15 cellular contexts compared by ENCODE assay signal in the genomic region with DNA sequence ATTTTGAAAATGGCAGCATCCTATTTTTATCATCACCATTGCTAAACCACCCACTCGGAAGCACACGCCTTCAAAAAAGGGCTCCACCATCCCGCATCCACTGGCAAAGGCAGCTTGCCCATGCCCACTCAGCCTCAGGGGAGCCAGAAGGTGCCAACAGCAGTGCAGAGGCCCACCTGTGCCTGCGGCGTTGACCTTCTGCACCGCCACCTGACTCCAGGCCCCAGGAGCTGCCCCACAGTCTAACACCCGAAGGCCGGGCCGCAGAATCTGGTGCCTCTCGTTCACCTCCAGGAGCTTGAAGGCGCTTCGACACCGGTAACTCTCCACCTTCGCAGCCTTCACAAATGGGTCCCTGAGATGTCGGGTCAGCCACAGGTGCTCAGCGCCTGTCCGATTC. TPM values are rescaled to one million over a fixed set of nuclear protein-coding genes. Genes with fewer than 3 reads are reported as not detected.
A peak's percentile ranks its signal among the peaks of the same experiment; 100 is the strongest.
DNase-seq lines count a peak whose midpoint lies in the region; ATAC-seq and TF ChIP-seq lines count a peak whose summit lies in the region.
"Had no signal": no experiment of that assay in that cellular context is flagged by ENCODE, and none has a peak within 500 bp of the region (broad histone marks: within the 10 kb centered on the region; RNA-seq: fewer than 3 reads in every experiment).

No MANE protein-coding gene starts in this region.

- no peaks in the 10 kb centered on the region for H3K9me3 Mint-ChIP-seq in activated naive CD4-positive, alpha-beta T cell treated with anti-CD3 and anti-CD28 coated beads, Interleukin-2, amount 10 ng/mL, durations not matched to agents 7 days and 5 days
- H3K9me3 Mint-ChIP-seq in brain, result no peaks in the 10 kb centered on the region
- H3K9me3 Mint-ChIP-seq: CD8-positive, alpha-beta memory T cell had no signal

- H3K4ac ChIP-seq in trophoblast cell (ENCODE audit: low read depth, low read length), result no peak overlapping the region

- H3K36me3 ChIP-seq in DOHH2 (ENCODE audit: control insufficient read depth, low read length), result peaks cover 67% of the 10 kb centered on the region
- peaks cover 36 to 39% of the 10 kb centered on the region in 2 experiments for H3K36me3 ChIP-seq in trophoblast cell (ENCODE audit: control insufficient read depth in 1 of 2, insufficient read depth in 2 of 2, low read length in 2 of 2)
- peaks cover 0 to 32% (median 0%) of the 10 kb centered on the region in 3 donors for H3K36me3 ChIP-seq in Peyer's patch
- peaks cover 45 to 47% of the 10 kb centered on the region in 2 experiments for H3K36me3 ChIP-seq in SK-N-SH (replicated peaks in 1 of 2; ENCODE audit: control insufficient read depth in 1 of 2, insufficient read depth in 2 of 2, low read length in 1 of 2)

- no peak overlapping the region for H3K27ac Mint-ChIP-seq in activated naive CD4-positive, alpha-beta T cell treated with anti-CD3 and anti-CD28 coated beads, Interleukin-2, amount 10 ng/mL, durations not matched to agents 7 days and 5 days
- no peak overlapping the region for H3K27ac Mint-ChIP-seq in brain

- no peaks in the 10 kb centered on the region for H3K9me2 ChIP-seq in DOHH2 (replicated peaks; ENCODE audit: control insufficient read depth, low read length)
- H3K9me2 ChIP-seq in SK-N-SH, result no peaks in the 10 kb centered on the region

- TF ChIP-seq CTCF in DOHH2 (IDR thresholded peaks at IDR 0.05; ENCODE audit: low read depth, low read length, poor library complexity, severe bottlenecking) (no peak), brain (conservative IDR thresholded peaks at IDR 0.05) (no peak), Peyer's patch (IDR thresholded peaks at IDR 0.05) (no peak), SK-N-SH (IDR thresholded peaks at IDR 0.05) (no peak)

- no peak overlapping the region for H4K12ac ChIP-seq in trophoblast cell (ENCODE audit: low read depth, low read length)

- H2AFZ ChIP-seq in trophoblast cell (ENCODE audit: insufficient read depth, low read length, poor library complexity), result no peak overlapping the region
- no peak overlapping the region for H2AFZ ChIP-seq in SK-N-SH (ENCODE audit: low read depth)
- H2AFZ ChIP-seq: GM23248 had no signal

- CTCF ChIA-PET in activated naive CD4-positive, alpha-beta T cell treated with anti-CD3 and anti-CD28 coated beads, Interleukin-2, amount 10 ng/mL, durations not matched to agents 7 days and 5 days (lab: Charles Lee), result interaction anchor here (2.0 kb wide), 1 partner anchor 9 kb away, joined by 5 read pairs; no protein-coding TSS in a partner anchor
- CTCF ChIA-PET in SK-N-SH (lab: Yijun Ruan, JAX), result interaction anchor here (0.8 to 1.1 kb wide), 4 partner anchors 8 to 132 kb away, joined by 3 to 6 read pairs (median 4); no protein-coding TSS in a partner anchor

- no peaks in the 10 kb centered on the region for H3K27me3 Mint-ChIP-seq in activated naive CD4-positive, alpha-beta T cell treated with anti-CD3 and anti-CD28 coated beads, Interleukin-2, amount 10 ng/mL, durations not matched to agents 7 days and 5 days
- H3K27me3 Mint-ChIP-seq in brain, result peaks cover 9% of the 10 kb centered on the region
- H3K27me3 Mint-ChIP-seq: CD8-positive, alpha-beta memory T cell had no signal

- peaks cover 12% of the 10 kb centered on the region for H3K79me1 ChIP-seq in trophoblast cell (ENCODE audit: low read length)

- H4K20me1 ChIP-seq in DOHH2 (ENCODE audit: control insufficient read depth, insufficient read depth, low read depth, low read length) (no peaks in the 10 kb centered on the region), SK-N-SH (ENCODE audit: insufficient read depth) (0 out of 2 replicates have a peak, but pooled peaks cover 6% of the 10 kb centered on the region)

- H2AK5ac ChIP-seq in trophoblast cell (ENCODE audit: low read length), result no peak overlapping the region

- H3K4me3 Mint-ChIP-seq in activated naive CD4-positive, alpha-beta T cell treated with anti-CD3 and anti-CD28 coated beads, Interleukin-2, amount 10 ng/mL, durations not matched to agents 7 days and 5 days, result peak overlapping the region; percentile 43
- H3K4me3 Mint-ChIP-seq in brain, result peak overlapping the region in 3 of 5 experiments; percentile 40 to 61 (median 46)

- no peak overlapping the region for H2BK120ac ChIP-seq in trophoblast cell (ENCODE audit: insufficient read depth, low read length, poor library complexity)

- H3K4me1 Mint-ChIP-seq in activated naive CD4-positive, alpha-beta T cell treated with anti-CD3 and anti-CD28 coated beads, Interleukin-2, amount 10 ng/mL, durations not matched to agents 7 days and 5 days, result peaks cover 36% of the 10 kb centered on the region
- peaks cover 20% of the 10 kb centered on the region for H3K4me1 Mint-ChIP-seq in brain

- H3K36me3 Mint-ChIP-seq in activated naive CD4-positive, alpha-beta T cell treated with anti-CD3 and anti-CD28 coated beads, Interleukin-2, amount 10 ng/mL, durations not matched to agents 7 days and 5 days, result peaks cover 31% of the 10 kb centered on the region
- H3K36me3 Mint-ChIP-seq in brain, result peaks cover 42% of the 10 kb centered on the region

- H3K4me2 ChIP-seq in DOHH2 (ENCODE audit: low read length) (peak overlapping the region; percentile 44), trophoblast cell (ENCODE audit: low read length) (no peak overlapping the region), SK-N-SH (no peak overlapping the region)

- no peak for DNase-seq in activated naive CD4-positive, alpha-beta T cell treated with anti-CD3 and anti-CD28 coated beads, Interleukin-2, amount 10 ng/mL, durations not matched to agents 7 days and 5 days
- no peak for DNase-seq in activated naive CD4-positive, alpha-beta T cell (lab: John Stamatoyannopoulos, UW)
- no peak for DNase-seq in trophoblast cell
- DNase-seq in Peyer's patch, result no peak
- no peak for DNase-seq in SK-N-SH
- DNase-seq: CD8-positive, alpha-beta memory T cell; GM23248; NCI-H1105 treated with DMSO at 0.1 percent for 48 hours; NCI-H1694; SHP77 treated with DMSO at 0.1 percent for 48 hours had no signal

- TF ChIP-seq EP300 in SK-N-SH (IDR thresholded peaks at IDR 0.05; ENCODE audit: borderline replicate concordance in 1 of 2, low read depth in 1 of 2, low read length in 1 of 2), result no peak

- H3K79me2 ChIP-seq in DOHH2 (ENCODE audit: control insufficient read depth, low read length) (peaks cover 87% of the 10 kb centered on the region), trophoblast cell (ENCODE audit: control insufficient read depth, insufficient read depth, low read length, poor library complexity) (peaks cover 6% of the 10 kb centered on the region), SK-N-SH (ENCODE audit: insufficient read depth) (peaks cover 76% of the 10 kb centered on the region)

- no peak overlapping the region for H4K91ac ChIP-seq in trophoblast cell (ENCODE audit: low read depth, low read length)

- no peaks in the 10 kb centered on the region for H3K9me3 ChIP-seq in DOHH2 (ENCODE audit: control insufficient read depth, insufficient read depth, low read length)
- H3K9me3 ChIP-seq in trophoblast cell (ENCODE audit: insufficient read depth, low read depth, low read length), result no peaks in the 10 kb centered on the region
- H3K9me3 ChIP-seq in Peyer's patch, result no peaks in the 10 kb centered on the region
- H3K9me3 ChIP-seq in SK-N-SH, result no peaks in the 10 kb centered on the region
- H3K9me3 ChIP-seq: HAP-1 had no signal

- no peak overlapping the region for H2BK12ac ChIP-seq in trophoblast cell (ENCODE audit: low read length)

- WGBS in trophoblast cell (ENCODE audit: extremely low coverage, insufficient coverage, insufficient read length), result no CpG with 5 or more reads among the region's 17 CpGs
- 99% methylated on average over 17 of the region's 17 CpGs for WGBS in SK-N-SH (ENCODE audit: low lambda C conversion rate)

- no peaks in the 10 kb centered on the region for H3K27me3 ChIP-seq in DOHH2 (ENCODE audit: control insufficient read depth, low read length)
- no peaks in the 10 kb centered on the region for H3K27me3 ChIP-seq in trophoblast cell (ENCODE audit: insufficient read depth, low read length)
- H3K27me3 ChIP-seq in Peyer's patch, result no peaks in the 10 kb centered on the region
- no peaks in the 10 kb centered on the region for H3K27me3 ChIP-seq in SK-N-SH (ENCODE audit: insufficient read depth)

- no peak for TF ChIP-seq POLR2A in Peyer's patch (IDR thresholded peaks at IDR 0.05)

- no peak overlapping the region for H3K18ac ChIP-seq in trophoblast cell (ENCODE audit: low read length)

- peak overlapping the region; percentile 17; the same call in 1 of the 2 replicates for H3K4me3 ChIP-seq in DOHH2 (ENCODE audit: low read length)
- H3K4me3 ChIP-seq in trophoblast cell (ENCODE audit: low read depth, low read length), result peak overlapping the region; percentile 23
- no peak overlapping the region for H3K4me3 ChIP-seq in Peyer's patch
- no peak overlapping the region for H3K4me3 ChIP-seq in SK-N-SH (ENCODE audit: low read depth in 2 of 2, low read length in 1 of 2)
- H3K4me3 ChIP-seq: GM23248, HAP-1 had no signal

- ATAC-seq in GM18511 (IDR thresholded peaks at IDR 0.05; ENCODE audit: unreplicated experiment), result no peak
- ATAC-seq: SK-N-SH treated with all-trans-retinoic acid at 6 μM for 48 hours had no signal

- no peak for TF ChIP-seq RAD21 in SK-N-SH (IDR thresholded peaks at IDR 0.05; ENCODE audit: low read length)

- H3K4me1 ChIP-seq in DOHH2 (ENCODE audit: control insufficient read depth, low read length), result peaks cover 76% of the 10 kb centered on the region
- peaks cover 8 to 9% of the 10 kb centered on the region in 2 experiments for H3K4me1 ChIP-seq in trophoblast cell (ENCODE audit: control insufficient read depth in 1 of 2, insufficient read depth in 2 of 2, low read length in 2 of 2)
- peaks cover 0 to 23% (median 15%) of the 10 kb centered on the region in 4 donors for H3K4me1 ChIP-seq in Peyer's patch
- H3K4me1 ChIP-seq in SK-N-SH (ENCODE audit: control insufficient read depth in 1 of 2, insufficient read depth in 2 of 2, low read depth in 1 of 2, low read length in 1 of 2), result peaks cover 0 to 16% of the 10 kb centered on the region in 2 experiments; a peak in 1 of 4 replicates

- no peak overlapping the region for H3K14ac ChIP-seq in trophoblast cell (ENCODE audit: low read length)

- H3K9ac ChIP-seq in trophoblast cell (ENCODE audit: low read length) (no peak overlapping the region), SK-N-SH (no peak overlapping the region)
- H3K9ac ChIP-seq: GM23248 had no signal

- H3F3A ChIP-seq in DOHH2 (ENCODE audit: control insufficient read depth, insufficient read depth) (peaks cover 47% of the 10 kb centered on the region), SK-N-SH (replicated peaks; ENCODE audit: insufficient read depth) (peaks cover 21% of the 10 kb centered on the region)

- no peak overlapping the region for H4K8ac ChIP-seq in trophoblast cell (ENCODE audit: low read depth, low read length)

- H3K27ac ChIP-seq in DOHH2 (ENCODE audit: low read depth, low read length) (peak overlapping the region; percentile 11), trophoblast cell (ENCODE audit: low read depth, low read length) (no peak overlapping the region), Peyer's patch (no peak overlapping the region), SK-N-SH (ENCODE audit: low read depth in 2 of 2, low read length in 1 of 2) (no peak overlapping the region)
- H3K27ac ChIP-seq: GM23248 had no signal

- no peak overlapping the region for H3K23ac ChIP-seq in trophoblast cell (ENCODE audit: low read length)

- POLR2A ChIA-PET in SK-N-SH (lab: Yijun Ruan, JAX), result no interaction called here

- H2BK5ac ChIP-seq in trophoblast cell (ENCODE audit: low read depth, low read length, poor library complexity), result no peak overlapping the region

RNA-seq across cellular contexts. Expression of gene MRM2, which starts 2.8 kb away (rescaled TPM):
- polyA plus RNA-seq in brain (ENCODE audit: insufficient read depth, low read depth, low replicate concordance) (30.9 TPM), SK-N-SH (2012; rRNA removed) (30.7 and 34.8 TPM in 2 replicates)
- polyA plus RNA-seq in trophoblast cell (2013), result 21.4 and 22.1 TPM in 2 replicates
- total RNA-seq in Peyer's patch, result 10 to 100 TPM in 3 of 4 donors, 1 to 10 TPM in 1; 8.1 to 19.0 (median 13.0) TPM
- polyA plus RNA-seq in SK-N-SH (2012; cell fraction: cytosol; rRNA removed), result 36.0 and 37.6 TPM in 2 replicates
- 13.9 and 18.7 TPM in 2 replicates for polyA plus RNA-seq in SK-N-SH (2012; cell fraction: nucleus; rRNA removed)

RNA-seq across cellular contexts. Expression of gene NUDT1, which starts 2.8 kb away (rescaled TPM):
- polyA plus RNA-seq in brain (ENCODE audit: insufficient read depth, low read depth, low replicate concordance), result 82.3 TPM
- 23.2 and 26.4 TPM in 2 replicates for polyA plus RNA-seq in trophoblast cell (2013)
- 10 to 100 TPM in 2 of 4 donors, 1 to 10 TPM in 2; 3.2 to 75.1 (median 11.6) TPM for total RNA-seq in Peyer's patch
- polyA plus RNA-seq in SK-N-SH (2012; rRNA removed), result 79.5 and 98.1 TPM in 2 replicates
- 69.1 and 83.0 TPM in 2 replicates for polyA plus RNA-seq in SK-N-SH (2012; cell fraction: cytosol; rRNA removed)
- 53.9 and 64.3 TPM in 2 replicates for polyA plus RNA-seq in SK-N-SH (2012; cell fraction: nucleus; rRNA removed)

RNA-seq across cellular contexts. Expression of gene MAD1L1, which starts 6.5 kb away (rescaled TPM):
- polyA plus RNA-seq in brain (ENCODE audit: insufficient read depth, low read depth, low replicate concordance) (42.7 TPM), SK-N-SH (2012; rRNA removed) (28.7 and 46.2 TPM in 2 replicates)
- polyA plus RNA-seq in trophoblast cell (2013), result 23.7 and 24.6 TPM in 2 replicates
- 100 to 1,000 TPM in 1 of 4 donors, 10 to 100 TPM in 3; 43.9 to 417 (median 59.1) TPM for total RNA-seq in Peyer's patch
- polyA plus RNA-seq in SK-N-SH (2012; cell fraction: cytosol; rRNA removed), result 20.4 and 23.6 TPM in 2 replicates
- polyA plus RNA-seq in SK-N-SH (2012; cell fraction: nucleus; rRNA removed), result 29.9 and 64.7 TPM in 2 replicates

Comparison
In these comparisons a context has a peak if more than half of its experiments do, and no peak if none do; other contexts are left out.
1. H3K4me3 ChIP-seq: peak in DOHH2 (single experiment) and trophoblast cell (single experiment); none in Peyer's patch (0 of 4) and SK-N-SH (0 of 2).